11 cellular contexts compared by ENCODE assay signal in the genomic region with DNA sequence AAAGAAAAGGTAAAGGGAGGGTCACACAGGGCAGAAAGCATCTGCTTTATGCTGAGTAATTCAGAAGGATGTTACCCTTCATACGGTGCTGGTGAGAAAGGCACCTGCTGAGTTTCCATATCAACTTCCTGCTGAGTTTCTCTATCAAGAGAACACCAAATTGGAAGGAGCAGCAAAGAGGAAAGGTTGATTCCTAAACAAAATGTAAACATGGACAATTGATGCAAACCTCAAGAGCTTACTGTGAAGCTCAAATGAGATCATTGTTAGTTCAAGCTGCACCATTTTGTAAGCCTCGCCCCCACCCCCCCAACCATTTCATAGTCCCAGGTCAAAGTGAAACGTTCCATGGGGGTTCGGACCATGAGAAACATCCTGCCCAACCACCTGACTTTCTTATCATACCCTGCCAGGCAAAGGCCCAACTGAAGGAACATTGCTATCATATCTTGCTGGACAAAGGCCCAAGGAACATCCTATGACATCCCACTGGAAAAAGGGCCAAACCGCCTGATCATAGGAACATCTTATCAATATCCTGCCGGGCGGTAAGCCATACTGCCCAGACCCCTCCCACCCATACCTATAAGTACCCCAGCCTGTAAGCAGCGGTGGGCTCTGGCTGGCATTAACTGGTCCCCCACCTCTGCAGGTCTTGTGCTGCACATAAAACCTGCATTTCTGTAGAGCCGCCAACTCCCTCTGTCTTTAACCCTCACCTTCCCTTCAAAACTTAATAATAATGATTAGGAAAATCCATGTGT.
"Had no signal": no experiment of that assay in that cellular context is flagged by ENCODE, and none has a peak within 500 bp of the region (broad histone marks: within the 10 kb centered on the region; RNA-seq: fewer than 3 reads in every experiment).

No MANE protein-coding gene starts in this region.

- H3K4me3 ChIP-seq: ascending aorta, ovary, sigmoid colon, upper lobe of left lung had no signal

- DNase-seq: activated CD4-positive, alpha-beta memory T cell treated with anti-CD3 and anti-CD28 coated beads for 36 hours; activated naive CD4-positive, alpha-beta T cell treated with anti-CD3 and anti-CD28 coated beads, Interleukin-2, amount 10 ng/mL, durations not matched to agents 7 days and 5 days; activated T-cell treated with anti-CD3 and anti-CD28 coated beads, Interleukin-2, amount 50 U/mL, for 24 hours; endodermal cell; head of caudate nucleus; ovary; sigmoid colon; stimulated activated CD4-positive, alpha-beta T cell treated with anti-CD3 and anti-CD28 coated beads, Interleukin-1b, Interleukin-23, amount 100 ng/mL, for 48 hours; stimulated activated naive CD8-positive, alpha-beta T cell treated with anti-CD3 and anti-CD28 coated beads, Interleukin-15, amount 100 ng/mL, for 72 hours; upper lobe of left lung had no signal

- ATAC-seq: stimulated activated naive CD8-positive, alpha-beta T cell treated with anti-CD3 and anti-CD28 coated beads, Interleukin-15, amount 100 ng/mL, for 72 hours had no signal

- H3K36me3 ChIP-seq: ascending aorta, ovary, sigmoid colon, upper lobe of left lung had no signal

- H3K27ac ChIP-seq: ascending aorta, ovary, sigmoid colon, upper lobe of left lung had no signal

- H3K4me1 ChIP-seq: ascending aorta, sigmoid colon, upper lobe of left lung had no signal

- H3K27me3 ChIP-seq: ascending aorta, ovary, sigmoid colon, upper lobe of left lung had no signal
